29 cellular contexts compared by ENCODE assay signal in genomic region chr12:98334768-98335167, GRCh38.
"Had no signal": no experiment of that assay in that cellular context is flagged by ENCODE, and none has a peak within 500 bp of the region (broad histone marks: within the 10 kb centered on the region; RNA-seq: fewer than 3 reads in every experiment).

No MANE protein-coding gene starts in this region.

- FAIRE-seq: urothelium cell line had no signal

- H3K36me3 Mint-ChIP-seq: stimulated activated effector memory CD8-positive, alpha-beta T cell treated with anti-CD3 and anti-CD28 coated beads, Interleukin-12 subunit alpha, Interleukin-12 subunit beta, amount 100 ng/mL, for 72 hours; stimulated activated memory B cell treated with anti-CD40 and anti-IgM and Interleukin-4, amounts not matched to agents 10 μg/mL and 1 μg/mL and 100 μg/mL, for 72 hours; stimulated activated naive B cell treated with anti-CD40 and anti-IgM and Interleukin-4, amounts not matched to agents 10 μg/mL and 1 μg/mL and 100 μg/mL, for 72 hours; type B pancreatic cell had no signal

- H3K4me3 ChIP-seq: stomach, suprapubic skin, testis, thoracic aorta, thyroid gland, tibial artery, tibial nerve, transverse colon, upper lobe of left lung, upper lobe of right lung, uterus, vagina had no signal

- H3K4me1 ChIP-seq: stomach, suprapubic skin, testis, thyroid gland, tibial artery, tibial nerve, transverse colon, upper lobe of left lung, upper lobe of right lung, uterus, vagina had no signal

- H3K4me3 Mint-ChIP-seq: stimulated activated effector memory CD8-positive, alpha-beta T cell treated with anti-CD3 and anti-CD28 coated beads, Interleukin-12 subunit alpha, Interleukin-12 subunit beta, amount 100 ng/mL, for 72 hours; stimulated activated memory B cell treated with anti-CD40 and anti-IgM and Interleukin-4, amounts not matched to agents 10 μg/mL and 1 μg/mL and 100 μg/mL, for 72 hours; stimulated activated naive B cell treated with anti-CD40 and anti-IgM and Interleukin-4, amounts not matched to agents 10 μg/mL and 1 μg/mL and 100 μg/mL, for 72 hours; stimulated activated naive CD8-positive, alpha-beta T cell treated with anti-CD3 and anti-CD28 coated beads, Interleukin-15, amount 100 ng/mL, for 72 hours; stimulated activated naive CD8-positive, alpha-beta T cell treated with anti-CD3 and anti-CD28 coated beads, Interleukin-15, Interleukin-2, amounts not matched to agents 100 ng/mL and 50 ng/mL, for 24 hours; type B pancreatic cell had no signal

- DNase-seq: stimulated activated CD4-positive, alpha-beta T cell treated with anti-CD3 and anti-CD28 coated beads, Interleukin-2, amount 100 ng/mL, for 48 hours; stimulated activated CD4-positive, alpha-beta T cell treated with anti-CD3 and anti-CD28 coated beads, Interleukin-4, amount 100 ng/mL, for 1 hour; stimulated activated CD4-positive, alpha-beta T cell treated with anti-CD3 and anti-CD28 coated beads, Interleukin-4, amount 100 ng/mL, for 24 hours; stimulated activated CD4-positive, alpha-beta T cell treated with anti-CD3 and anti-CD28 coated beads, Interleukin-4, amount 100 ng/mL, for 4 hours; stimulated activated CD8-positive, alpha-beta memory T cell treated with anti-CD3 and anti-CD28 coated beads, Interleukin-4, amount 100 ng/mL, for 48 hours; stimulated activated naive B cell treated with anti-CD40 and anti-IgM and Interleukin-4, amounts not matched to agents 10 μg/mL and 1 μg/mL and 100 μg/mL, for 72 hours; stimulated activated naive CD4-positive, alpha-beta T cell; stimulated activated naive CD4-positive, alpha-beta T cell treated with Interleukin-2 at 50 U/mL for 16 hours; stimulated activated naive CD8-positive, alpha-beta T cell treated with anti-CD3 and anti-CD28 coated beads, Interleukin-15, amount 100 ng/mL, for 72 hours; stimulated activated naive CD8-positive, alpha-beta T cell treated with anti-CD3 and anti-CD28 coated beads, Interleukin-15, Interleukin-2, amounts not matched to agents 100 U/mL and 50 U/mL, for 24 hours; stomach; substantia nigra; testis; thyroid gland; tibial artery; transverse colon; trophoblast cell; upper lobe of left lung; upper lobe of right lung; uterus had no signal

- ATAC-seq: stimulated activated effector memory CD8-positive, alpha-beta T cell treated with anti-CD3 and anti-CD28 coated beads, Interleukin-12 subunit alpha, Interleukin-12 subunit beta, amount 100 ng/mL, for 72 hours; stimulated activated memory B cell treated with anti-CD40 and anti-IgM and Interleukin-4, amounts not matched to agents 10 μg/mL and 1 μg/mL and 100 μg/mL, for 72 hours; stimulated activated naive B cell treated with anti-CD40 and anti-IgM and Interleukin-4, amounts not matched to agents 10 μg/mL and 1 μg/mL and 100 μg/mL, for 72 hours; stimulated activated naive CD8-positive, alpha-beta T cell treated with anti-CD3 and anti-CD28 coated beads, Interleukin-15, amount 100 ng/mL, for 72 hours; stimulated activated naive CD8-positive, alpha-beta T cell treated with anti-CD3 and anti-CD28 coated beads, Interleukin-15, Interleukin-2, amounts not matched to agents 100 U/mL and 50 U/mL, for 24 hours; upper lobe of right lung had no signal

- H3K27me3 ChIP-seq: suprapubic skin, testis, thyroid gland, tibial artery, tibial nerve, transverse colon, upper lobe of left lung, upper lobe of right lung, uterus, vagina had no signal

- H3K4me1 Mint-ChIP-seq: stimulated activated effector memory CD8-positive, alpha-beta T cell treated with anti-CD3 and anti-CD28 coated beads, Interleukin-12 subunit alpha, Interleukin-12 subunit beta, amount 100 ng/mL, for 72 hours; stimulated activated memory B cell treated with anti-CD40 and anti-IgM and Interleukin-4, amounts not matched to agents 10 μg/mL and 1 μg/mL and 100 μg/mL, for 72 hours; stimulated activated naive B cell treated with anti-CD40 and anti-IgM and Interleukin-4, amounts not matched to agents 10 μg/mL and 1 μg/mL and 100 μg/mL, for 72 hours; stimulated activated naive CD8-positive, alpha-beta T cell treated with anti-CD3 and anti-CD28 coated beads, Interleukin-15, amount 100 ng/mL, for 72 hours had no signal

- H3K27ac Mint-ChIP-seq: stimulated activated effector memory CD8-positive, alpha-beta T cell treated with anti-CD3 and anti-CD28 coated beads, Interleukin-12 subunit alpha, Interleukin-12 subunit beta, amount 100 ng/mL, for 72 hours; stimulated activated memory B cell treated with anti-CD40 and anti-IgM and Interleukin-4, amounts not matched to agents 10 μg/mL and 1 μg/mL and 100 μg/mL, for 72 hours; stimulated activated naive B cell treated with anti-CD40 and anti-IgM and Interleukin-4, amounts not matched to agents 10 μg/mL and 1 μg/mL and 100 μg/mL, for 72 hours; stimulated activated naive CD8-positive, alpha-beta T cell treated with anti-CD3 and anti-CD28 coated beads, Interleukin-15, amount 100 ng/mL, for 72 hours; stimulated activated naive CD8-positive, alpha-beta T cell treated with anti-CD3 and anti-CD28 coated beads, Interleukin-15, Interleukin-2, amounts not matched to agents 100 ng/mL and 50 ng/mL, for 24 hours; type B pancreatic cell had no signal

- H3K9me3 Mint-ChIP-seq: stimulated activated effector memory CD8-positive, alpha-beta T cell treated with anti-CD3 and anti-CD28 coated beads, Interleukin-12 subunit alpha, Interleukin-12 subunit beta, amount 100 ng/mL, for 72 hours; stimulated activated memory B cell treated with anti-CD40 and anti-IgM and Interleukin-4, amounts not matched to agents 10 μg/mL and 1 μg/mL and 100 μg/mL, for 72 hours; stimulated activated naive B cell treated with anti-CD40 and anti-IgM and Interleukin-4, amounts not matched to agents 10 μg/mL and 1 μg/mL and 100 μg/mL, for 72 hours; stimulated activated naive CD8-positive, alpha-beta T cell treated with anti-CD3 and anti-CD28 coated beads, Interleukin-15, amount 100 ng/mL, for 72 hours; stimulated activated naive CD8-positive, alpha-beta T cell treated with anti-CD3 and anti-CD28 coated beads, Interleukin-15, Interleukin-2, amounts not matched to agents 100 ng/mL and 50 ng/mL, for 24 hours; type B pancreatic cell had no signal

- H3K36me3 ChIP-seq: stomach, suprapubic skin, thoracic aorta, thyroid gland, tibial artery, tibial nerve, transverse colon, upper lobe of left lung, upper lobe of right lung, uterus, vagina had no signal

- H3K27ac ChIP-seq: stomach, suprapubic skin, testis, thoracic aorta, thyroid gland, tibial artery, tibial nerve, transverse colon, upper lobe of left lung, upper lobe of right lung, uterus, vagina had no signal

- H3K9me3 ChIP-seq: stomach, suprapubic skin, testis, thoracic aorta, thyroid gland, tibial artery, tibial nerve, transverse colon, upper lobe of left lung, upper lobe of right lung, uterus, vagina had no signal
